Comparison of ENCODE assay signal across 19 cellular contexts in the genomic region with DNA sequence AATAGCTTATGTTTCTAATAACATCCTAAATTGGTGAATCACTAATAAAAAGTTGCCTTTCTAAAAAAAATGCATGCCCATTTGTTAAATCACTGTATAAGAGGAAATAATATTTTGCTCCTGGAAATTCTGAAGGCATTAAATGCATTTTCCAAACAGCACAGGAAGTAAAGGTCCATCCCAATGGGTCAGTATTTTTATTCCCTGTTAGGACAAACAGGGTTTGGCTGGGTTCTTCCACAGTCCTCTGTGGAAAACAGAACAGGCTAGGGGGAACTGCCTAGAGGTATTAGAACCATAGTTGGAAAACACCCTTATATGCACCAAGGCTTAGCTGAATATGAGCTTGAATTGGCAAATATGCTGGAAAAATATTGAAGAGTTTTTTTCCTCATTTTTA.
DNase-seq lines count a peak whose midpoint lies in the region; ATAC-seq, FAIRE-seq and TF ChIP-seq lines count a peak whose summit lies in the region.
"Had no signal": no experiment of that assay in that cellular context is flagged by ENCODE, and none has a peak within 500 bp of the region (broad histone marks: within the 10 kb centered on the region; RNA-seq: fewer than 3 reads in every experiment).

No MANE protein-coding gene starts in this region.

- H3K4me3 Mint-ChIP-seq in natural killer cell treated with Interleukin-12 subunit alpha and Interleukin-12 subunit beta and Interleukin-15 and Interleukin-18, amount 100 ng/mL, for 72 hours: no peak overlapping the region
- H3K4me3 Mint-ChIP-seq: CD4-positive, alpha-beta T cell; H9 had no signal

- ATAC-seq in GM18498 (IDR thresholded peaks at IDR 0.05; ENCODE audit: unreplicated experiment) (no peak), HG03565 (IDR thresholded peaks at IDR 0.05; ENCODE audit: unreplicated experiment) (no peak)
- no peak for ATAC-seq in natural killer cell treated with Interleukin-12 subunit alpha and Interleukin-12 subunit beta and Interleukin-15 and Interleukin-18, amount 100 ng/mL, for 72 hours
- ATAC-seq: A549 had no signal

- TF ChIP-seq CTCF in VCaP (conservative IDR thresholded peaks at IDR 0.05) (no peak), endothelial cell of umbilical vein (IDR thresholded peaks at IDR 0.05; ENCODE audit: extremely low read depth in 1 of 2, insufficient read depth in 1 of 2, low read depth in 1 of 2, low read length in 2 of 2) (no peak)

- no peaks in the 10 kb centered on the region for H3K27me3 ChIP-seq in endothelial cell of umbilical vein (ENCODE audit: control insufficient read depth in 2 of 2, insufficient read depth in 2 of 2, low read length in 2 of 2)
- no peaks in the 10 kb centered on the region for H3K27me3 ChIP-seq in trophoblast cell (ENCODE audit: insufficient read depth, low read length)

- H2BK120ac ChIP-seq in trophoblast cell (ENCODE audit: insufficient read depth, low read length, poor library complexity): no peak overlapping the region

- POLR2A ChIA-PET in endothelial cell of umbilical vein (lab: Charles Lee): no interaction called here

- H4K12ac ChIP-seq in trophoblast cell (ENCODE audit: low read depth, low read length): no peak overlapping the region

- H3K79me1 ChIP-seq in trophoblast cell (ENCODE audit: low read length): peaks cover 7% of the 10 kb centered on the region

- dilution Hi-C loops in endothelial cell of umbilical vein (cut with MboI; ENCODE audit: extremely low pct_ligation_motif_present, low sequenced_read_pairs): no loop called here

- H3K9ac ChIP-seq in endothelial cell of umbilical vein (replicated peaks; ENCODE audit: extremely low read depth, insufficient read depth, low read length) (no peak overlapping the region), trophoblast cell (ENCODE audit: low read length) (no peak overlapping the region)

- H3K4me2 ChIP-seq in endothelial cell of umbilical vein (ENCODE audit: insufficient read depth, low read length) (no peak overlapping the region), trophoblast cell (ENCODE audit: low read length) (no peak overlapping the region)
- H3K4me2 ChIP-seq: A549 had no signal

- no peaks in the 10 kb centered on the region for H3K27me3 Mint-ChIP-seq in natural killer cell treated with Interleukin-12 subunit alpha and Interleukin-12 subunit beta and Interleukin-15 and Interleukin-18, amount 100 ng/mL, for 72 hours
- H3K27me3 Mint-ChIP-seq: CD4-positive, alpha-beta T cell had no signal

- H2AK5ac ChIP-seq in trophoblast cell (ENCODE audit: low read length): no peak overlapping the region

- H3K14ac ChIP-seq in trophoblast cell (ENCODE audit: low read length): no peak overlapping the region

- no peaks in the 10 kb centered on the region for H4K20me1 ChIP-seq in endothelial cell of umbilical vein (replicated peaks; ENCODE audit: control insufficient read depth, extremely low read depth, insufficient read depth, low read length)

- TF ChIP-seq POLR2A in endothelial cell of umbilical vein (IDR thresholded peaks at IDR 0.05; ENCODE audit: low read depth, low read length): no peak

- H2AFZ ChIP-seq in endothelial cell of umbilical vein (ENCODE audit: low read depth, low read length) (no peak overlapping the region), trophoblast cell (ENCODE audit: insufficient read depth, low read length, poor library complexity) (no peak overlapping the region)

- FAIRE-seq in GM18507 (lab: Jason Lieb, UNC) (peak; percentile 56), endothelial cell of umbilical vein (lab: Jason Lieb, UNC) (no peak)
- FAIRE-seq: A549, D721Med, G401.6, GM12891, H1 had no signal

- CTCF ChIA-PET in endothelial cell of umbilical vein (lab: Charles Lee): interaction anchor here (0.7 to 1.0 kb wide), 2 partner anchors 9 to 30 kb away, joined by 3 read pairs; no protein-coding TSS in a partner anchor

- peak overlapping the region; percentile 13; the same call in 1 of the 2 replicates for H3K27ac ChIP-seq in VCaP
- H3K27ac ChIP-seq in endothelial cell of umbilical vein (ENCODE audit: insufficient read depth, low read depth, low read length): no peak overlapping the region
- no peak overlapping the region for H3K27ac ChIP-seq in trophoblast cell (ENCODE audit: low read depth, low read length)
- H3K27ac ChIP-seq: 22Rv1, A549, C4-2B, HL-60 had no signal

- DNase-seq in GM18507 (ENCODE audit: extremely low spot score, insufficient read length, low read depth): no peak
- peak; percentile 24 for DNase-seq in endothelial cell of umbilical vein (ENCODE audit: low read depth, low spot score)
- DNase-seq in trophoblast cell: no peak
- no peak for DNase-seq in natural killer cell treated with Interleukin-12 subunit alpha and Interleukin-12 subunit beta and Interleukin-15 and Interleukin-18, amount 100 ng/mL, for 72 hours (ENCODE audit: low spot score)
- DNase-seq: AML-193; Caco-2; CD4-positive, alpha-beta T cell; H9 had no signal

- H3K9me1 ChIP-seq in endothelial cell of umbilical vein (replicated peaks; ENCODE audit: control insufficient read depth, extremely low read depth, insufficient read depth, low read length): no peaks in the 10 kb centered on the region

- no peaks in the 10 kb centered on the region for H3K9me3 Mint-ChIP-seq in natural killer cell treated with Interleukin-12 subunit alpha and Interleukin-12 subunit beta and Interleukin-15 and Interleukin-18, amount 100 ng/mL, for 72 hours
- H3K9me3 Mint-ChIP-seq: CD4-positive, alpha-beta T cell; H9 had no signal

- no peak overlapping the region for H3K4ac ChIP-seq in trophoblast cell (ENCODE audit: low read depth, low read length)

- BruUV-seq in endothelial cell of umbilical vein (replicated peaks; lab: Mats Ljungman, UMichigan): no TSS peak

- peaks cover 22% of the 10 kb centered on the region for H3K4me1 ChIP-seq in endothelial cell of umbilical vein (ENCODE audit: control insufficient read depth, extremely low read depth, insufficient read depth, low read length)
- peaks cover 5 to 6% of the 10 kb centered on the region in 2 experiments for H3K4me1 ChIP-seq in trophoblast cell (ENCODE audit: control insufficient read depth in 1 of 2, insufficient read depth in 2 of 2, low read length in 2 of 2)

- intact Hi-C loops in endothelial cell of umbilical vein (cut with micrococcal nuclease): loop anchor here (5.0 kb wide), 1 partner anchor 142 kb away; the partner anchor contains the start of gene FBXO4

- peaks cover 6% of the 10 kb centered on the region for H3K36me3 Mint-ChIP-seq in natural killer cell treated with Interleukin-12 subunit alpha and Interleukin-12 subunit beta and Interleukin-15 and Interleukin-18, amount 100 ng/mL, for 72 hours

- H3K4me3 ChIP-seq in endothelial cell of umbilical vein (replicated peaks in 1 of 3; ENCODE audit: insufficient read depth in 1 of 3, low read depth in 1 of 3, low read length in 3 of 3) (no peak overlapping the region), trophoblast cell (ENCODE audit: low read depth, low read length) (no peak overlapping the region)
- H3K4me3 ChIP-seq: A549 had no signal

- no peak overlapping the region for H4K8ac ChIP-seq in trophoblast cell (ENCODE audit: low read depth, low read length)

- H2BK12ac ChIP-seq in trophoblast cell (ENCODE audit: low read length): peak overlapping the region; percentile 49

- H3K36me3 ChIP-seq in endothelial cell of umbilical vein (ENCODE audit: control insufficient read depth in 2 of 2, extremely low read depth in 1 of 2, insufficient read depth in 2 of 2, low read length in 2 of 2): no peaks in the 10 kb centered on the region
- no peaks in the 10 kb centered on the region for H3K36me3 ChIP-seq in trophoblast cell (ENCODE audit: control insufficient read depth in 1 of 2, insufficient read depth in 2 of 2, low read length in 2 of 2)

- H3K18ac ChIP-seq in trophoblast cell (ENCODE audit: low read length): no peak overlapping the region

- H3K23ac ChIP-seq in trophoblast cell (ENCODE audit: low read length): no peak overlapping the region

- no peak overlapping the region for H4K91ac ChIP-seq in trophoblast cell (ENCODE audit: low read depth, low read length)

- no peaks in the 10 kb centered on the region for H3K4me1 Mint-ChIP-seq in natural killer cell treated with Interleukin-12 subunit alpha and Interleukin-12 subunit beta and Interleukin-15 and Interleukin-18, amount 100 ng/mL, for 72 hours (ENCODE audit: low read depth in 2 of 2)

- no peaks in the 10 kb centered on the region for H3K79me2 ChIP-seq in endothelial cell of umbilical vein (ENCODE audit: control insufficient read depth, insufficient read depth, low read length)
- H3K79me2 ChIP-seq in trophoblast cell (ENCODE audit: control insufficient read depth, insufficient read depth, low read length, poor library complexity): no peaks in the 10 kb centered on the region

- H3K9me3 ChIP-seq in endothelial cell of umbilical vein (replicated peaks; ENCODE audit: control insufficient read depth, insufficient read depth, low read length) (no peaks in the 10 kb centered on the region), trophoblast cell (ENCODE audit: insufficient read depth, low read depth, low read length) (no peaks in the 10 kb centered on the region)
- H3K9me3 ChIP-seq: A549, Caco-2 had no signal

- H3K27ac Mint-ChIP-seq in natural killer cell treated with Interleukin-12 subunit alpha and Interleukin-12 subunit beta and Interleukin-15 and Interleukin-18, amount 100 ng/mL, for 72 hours: no peak overlapping the region
- H3K27ac Mint-ChIP-seq: CD4-positive, alpha-beta T cell had no signal

- H2BK5ac ChIP-seq in trophoblast cell (ENCODE audit: low read depth, low read length, poor library complexity): no peak overlapping the region

TF ChIP-seq in endothelial cell of umbilical vein, 7 proteins besides CTCF, POLR2A, EP300 and RAD21:
- TF ChIP-seq FOS (IDR thresholded peaks at IDR 0.05; ENCODE audit: borderline replicate concordance, insufficient read depth, low read length) (no peak), EZH2 (IDR thresholded peaks at IDR 0.05; ENCODE audit: borderline replicate concordance, low read depth, low read length, severe bottlenecking) (no peak)
TF ChIP-seq in endothelial cell of umbilical vein: peak in this region for 0.
